17 cellular contexts compared by ENCODE assay signal in the genomic region with DNA sequence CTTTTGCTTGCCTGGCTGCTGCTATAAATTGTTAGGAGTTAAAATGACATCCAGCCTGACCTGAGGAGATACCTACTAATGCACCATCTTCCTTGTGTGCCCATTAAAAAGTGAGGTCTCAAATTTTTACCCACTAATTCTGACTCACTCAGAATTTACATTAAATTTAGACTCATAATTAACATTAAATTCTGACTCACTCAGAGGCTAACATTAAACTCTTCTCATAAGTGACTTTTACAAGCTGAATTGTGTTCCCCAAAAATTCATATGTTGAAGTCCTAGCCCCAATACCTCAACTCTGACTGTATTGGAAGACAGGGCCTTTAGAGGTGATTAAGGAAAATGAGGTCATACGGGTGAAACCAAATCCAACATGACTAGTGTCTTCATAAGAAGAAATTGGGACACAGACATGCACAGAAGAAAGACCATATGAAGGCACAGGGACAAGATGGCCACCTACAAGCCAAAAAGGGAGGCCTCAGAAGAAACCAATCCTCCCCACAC. TPM values are rescaled to one million over a fixed set of nuclear protein-coding genes. Genes with fewer than 3 reads are reported as not detected.
DNase-seq lines count a peak whose midpoint lies in the region; ATAC-seq and TF ChIP-seq lines count a peak whose summit lies in the region.
"Had no signal": no experiment of that assay in that cellular context is flagged by ENCODE, and none has a peak within 500 bp of the region (broad histone marks: within the 10 kb centered on the region; RNA-seq: fewer than 3 reads in every experiment).

No MANE protein-coding gene starts in this region.

- no peaks in the 10 kb centered on the region for H3K27me3 ChIP-seq in naive thymus-derived CD4-positive, alpha-beta T cell (ENCODE audit: control insufficient read depth in 2 of 2, insufficient read depth in 2 of 2, low read length in 2 of 2)
- no peaks in the 10 kb centered on the region for H3K27me3 ChIP-seq in lower lobe of right lung (ENCODE audit: low read depth)
- H3K27me3 ChIP-seq: adrenal gland, ovary, tibial nerve had no signal

- peak overlapping the region; percentile 42 for H3K27ac ChIP-seq in naive thymus-derived CD4-positive, alpha-beta T cell (ENCODE audit: low read depth, low read length)
- H3K27ac ChIP-seq in lower lobe of right lung: no peak overlapping the region
- H3K27ac ChIP-seq: A549, adrenal gland, ovary, tibial nerve had no signal

- intact Hi-C loops in activated CD4-positive, alpha-beta T cell treated with anti-CD3 and anti-CD28 coated beads, Interleukin-2, amount 10 ng/mL, durations not matched to agents 24 days and 14 days (cut with micrococcal nuclease): loop anchor here (1.0 kb wide), 1 partner anchor 11 kb away; no protein-coding TSS in a partner anchor
- intact Hi-C loops in activated CD8-positive, alpha-beta T cell treated with anti-CD3 and anti-CD28 coated beads for 36 hours (cut with micrococcal nuclease): no loop called here
- intact Hi-C loops in naive thymus-derived CD4-positive, alpha-beta T cell (cut with micrococcal nuclease): loop anchor here in 1 of 2 donors (1.0 to 5.0 kb wide), 2 partner anchors 11 to 36 kb away; no protein-coding TSS in a partner anchor
- intact Hi-C loops in lower lobe of right lung (cut with DNase I): no loop called here

- peaks cover 64% of the 10 kb centered on the region for H3K36me3 Mint-ChIP-seq in activated CD4-positive, alpha-beta T cell treated with anti-CD3 and anti-CD28 coated beads, Interleukin-2, amount 10 ng/mL, durations not matched to agents 24 days and 14 days (ENCODE audit: low read depth)
- peaks cover 57% of the 10 kb centered on the region for H3K36me3 Mint-ChIP-seq in activated CD8-positive, alpha-beta T cell treated with anti-CD3 and anti-CD28 coated beads for 36 hours (ENCODE audit: low read depth)
- H3K36me3 Mint-ChIP-seq in naive thymus-derived CD4-positive, alpha-beta T cell: peaks cover 17 to 54% (median 51%) of the 10 kb centered on the region in 5 donors
- peaks cover 39% of the 10 kb centered on the region for H3K36me3 Mint-ChIP-seq in WTC11

- CTCF ChIA-PET in activated CD8-positive, alpha-beta T cell treated with anti-CD3 and anti-CD28 coated beads for 36 hours (lab: Charles Lee): interaction anchor here (1.6 to 2.4 kb wide), 2 partner anchors 10 to 15 kb away, joined by 5 to 12 read pairs; no protein-coding TSS in a partner anchor
- CTCF ChIA-PET in naive thymus-derived CD4-positive, alpha-beta T cell (lab: Charles Lee): interaction anchor here (1.1 to 1.4 kb wide), 2 partner anchors 12 to 135 kb away, joined by 3 read pairs; a partner anchor contains a TSS
- CTCF ChIA-PET in WTC11 (lab: Charles Lee): no interaction called here

- TF ChIP-seq CTCF in activated CD8-positive, alpha-beta T cell treated with anti-CD3 and anti-CD28 coated beads for 36 hours (IDR thresholded peaks at IDR 0.05): no peak
- TF ChIP-seq CTCF in WTC11 (IDR thresholded peaks at IDR 0.05) (no peak), lower lobe of right lung (IDR thresholded peaks at IDR 0.05) (no peak), omental fat pad (IDR thresholded peaks at IDR 0.05) (no peak)

- H3K4me3 Mint-ChIP-seq in activated CD4-positive, alpha-beta T cell treated with anti-CD3 and anti-CD28 coated beads, Interleukin-2, amount 10 ng/mL, durations not matched to agents 24 days and 14 days: no peak overlapping the region
- no peak overlapping the region for H3K4me3 Mint-ChIP-seq in activated CD8-positive, alpha-beta T cell treated with anti-CD3 and anti-CD28 coated beads for 36 hours
- H3K4me3 Mint-ChIP-seq in naive thymus-derived CD4-positive, alpha-beta T cell: peak overlapping the region in 9 of 10 donors; percentile 40 to 79 (median 70)
- no peak overlapping the region for H3K4me3 Mint-ChIP-seq in WTC11
- H3K4me3 Mint-ChIP-seq: endodermal cell had no signal

- H3K9me3 Mint-ChIP-seq in activated CD4-positive, alpha-beta T cell treated with anti-CD3 and anti-CD28 coated beads, Interleukin-2, amount 10 ng/mL, durations not matched to agents 24 days and 14 days: peaks cover 6% of the 10 kb centered on the region
- H3K9me3 Mint-ChIP-seq in activated CD8-positive, alpha-beta T cell treated with anti-CD3 and anti-CD28 coated beads for 36 hours: no peaks in the 10 kb centered on the region
- H3K9me3 Mint-ChIP-seq in naive thymus-derived CD4-positive, alpha-beta T cell: peaks cover 0 to 7% (median 0%) of the 10 kb centered on the region in 11 donors
- H3K9me3 Mint-ChIP-seq in WTC11: no peaks in the 10 kb centered on the region
- H3K9me3 Mint-ChIP-seq: endodermal cell had no signal

- no peak overlapping the region for H3K4me3 ChIP-seq in naive thymus-derived CD4-positive, alpha-beta T cell (ENCODE audit: low read length)
- no peak overlapping the region for H3K4me3 ChIP-seq in lower lobe of right lung
- H3K4me3 ChIP-seq: A549, adrenal gland, ovary, tibial nerve had no signal

- no peaks in the 10 kb centered on the region for H3K9me3 ChIP-seq in naive thymus-derived CD4-positive, alpha-beta T cell (ENCODE audit: control insufficient read depth in 2 of 3, low read length in 3 of 3)
- H3K9me3 ChIP-seq in lower lobe of right lung: no peaks in the 10 kb centered on the region
- H3K9me3 ChIP-seq: A549, adrenal gland, ovary, tibial nerve had no signal

- peaks cover 31% of the 10 kb centered on the region for H3K4me1 Mint-ChIP-seq in activated CD4-positive, alpha-beta T cell treated with anti-CD3 and anti-CD28 coated beads, Interleukin-2, amount 10 ng/mL, durations not matched to agents 24 days and 14 days
- H3K4me1 Mint-ChIP-seq in activated CD8-positive, alpha-beta T cell treated with anti-CD3 and anti-CD28 coated beads for 36 hours (ENCODE audit: low read depth): peaks cover 28% of the 10 kb centered on the region
- H3K4me1 Mint-ChIP-seq in naive thymus-derived CD4-positive, alpha-beta T cell: peaks cover 17 to 68% (median 40%) of the 10 kb centered on the region in 7 donors
- H3K4me1 Mint-ChIP-seq in WTC11: no peaks in the 10 kb centered on the region
- H3K4me1 Mint-ChIP-seq: endodermal cell had no signal

- no peaks in the 10 kb centered on the region for H3K27me3 Mint-ChIP-seq in activated CD4-positive, alpha-beta T cell treated with anti-CD3 and anti-CD28 coated beads, Interleukin-2, amount 10 ng/mL, durations not matched to agents 24 days and 14 days
- no peaks in the 10 kb centered on the region for H3K27me3 Mint-ChIP-seq in activated CD8-positive, alpha-beta T cell treated with anti-CD3 and anti-CD28 coated beads for 36 hours
- no peaks in the 10 kb centered on the region for H3K27me3 Mint-ChIP-seq in naive thymus-derived CD4-positive, alpha-beta T cell
- H3K27me3 Mint-ChIP-seq in WTC11 (ENCODE audit: low read depth): no peaks in the 10 kb centered on the region

- ATAC-seq in GM21528 (IDR thresholded peaks at IDR 0.05; ENCODE audit: low FRiP score, unreplicated experiment): peak; percentile 18
- peak; percentile 51 for ATAC-seq in activated CD8-positive, alpha-beta T cell treated with anti-CD3 and anti-CD28 coated beads for 36 hours
- ATAC-seq in naive thymus-derived CD4-positive, alpha-beta T cell: no peak
- no peak for ATAC-seq in WTC11
- no peak for ATAC-seq in lower lobe of right lung
- ATAC-seq in omental fat pad (ENCODE audit: low FRiP score): no peak
- ATAC-seq: A549 had no signal

- H3K4me1 ChIP-seq in naive thymus-derived CD4-positive, alpha-beta T cell (ENCODE audit: control insufficient read depth in 2 of 2, insufficient read depth in 2 of 2, low read length in 2 of 2): peaks cover 17 to 23% of the 10 kb centered on the region in 2 donors
- no peaks in the 10 kb centered on the region for H3K4me1 ChIP-seq in lower lobe of right lung
- H3K4me1 ChIP-seq: A549, adrenal gland, tibial nerve had no signal

- POLR2A ChIA-PET in activated CD8-positive, alpha-beta T cell treated with anti-CD3 and anti-CD28 coated beads for 36 hours (lab: Charles Lee): interaction anchor here (1.7 to 2.2 kb wide), 2 partner anchors 8 to 11 kb away, joined by 6 to 7 read pairs; no protein-coding TSS in a partner anchor
- POLR2A ChIA-PET in naive thymus-derived CD4-positive, alpha-beta T cell (lab: Charles Lee): interaction anchor here (1.1 to 1.8 kb wide), 5 partner anchors 8 to 132 kb away, joined by 3 to 5 read pairs (median 4); a partner anchor contains a TSS
- POLR2A ChIA-PET in WTC11 (lab: Charles Lee): no interaction called here

- peaks cover 9 to 58% (median 14%) of the 10 kb centered on the region in 3 experiments for H3K36me3 ChIP-seq in naive thymus-derived CD4-positive, alpha-beta T cell (ENCODE audit: control insufficient read depth in 2 of 3, insufficient read depth in 3 of 3, low read length in 3 of 3)
- peaks cover 84% of the 10 kb centered on the region for H3K36me3 ChIP-seq in lower lobe of right lung
- H3K36me3 ChIP-seq: ovary had no signal

- peak overlapping the region; percentile 72 for H3K27ac Mint-ChIP-seq in activated CD4-positive, alpha-beta T cell treated with anti-CD3 and anti-CD28 coated beads, Interleukin-2, amount 10 ng/mL, durations not matched to agents 24 days and 14 days
- peak overlapping the region; percentile 78 for H3K27ac Mint-ChIP-seq in activated CD8-positive, alpha-beta T cell treated with anti-CD3 and anti-CD28 coated beads for 36 hours
- peak overlapping the region in 8 of 9 donors; percentile 64 to 90 (median 87) for H3K27ac Mint-ChIP-seq in naive thymus-derived CD4-positive, alpha-beta T cell
- H3K27ac Mint-ChIP-seq in WTC11: no peak overlapping the region
- H3K27ac Mint-ChIP-seq: endodermal cell had no signal

- peak; percentile 50 for DNase-seq in activated CD4-positive, alpha-beta T cell treated with anti-CD3 and anti-CD28 coated beads, Interleukin-2, amount 10 ng/mL, durations not matched to agents 24 days and 14 days
- no peak for DNase-seq in activated CD4-positive, alpha-beta T cell treated with anti-CD3 and anti-CD28 coated beads for 4 hours
- no peak for DNase-seq in activated CD8-positive, alpha-beta T cell treated with anti-CD3 and anti-CD28 coated beads for 36 hours
- DNase-seq in naive thymus-derived CD4-positive, alpha-beta T cell: no peak
- DNase-seq in WTC11 (ENCODE audit: low spot score) (no peak), lower lobe of right lung (no peak), omental fat pad (ENCODE audit: low spot score) (no peak)
- DNase-seq: adrenal gland; endodermal cell; KBM-7; NCI-H146; ovary; SIG-M5; stimulated activated CD4-positive, alpha-beta T cell treated with anti-CD3 and anti-CD28 coated beads, Interleukin-4, amount 100 ng/mL, for 24 hours had no signal

RNA-seq across cellular contexts. Expression of a gene that starts 11.8 kb away (rescaled TPM):
- total RNA-seq in activated CD4-positive, alpha-beta T cell treated with anti-CD3 and anti-CD28 coated beads, Interleukin-2, amount 10 ng/mL, durations not matched to agents 24 days and 14 days: 19.3 and 23.6 TPM in 2 replicates
- 10 to 100 TPM; 19.1 to 28.3 TPM for total RNA-seq in activated CD8-positive, alpha-beta T cell treated with anti-CD3 and anti-CD28 coated beads for 36 hours
- total RNA-seq in naive thymus-derived CD4-positive, alpha-beta T cell: 10 to 100 TPM in 4 of 5 experiments, 1 to 10 TPM in 1; 9.3 to 29.9 (median 23.6) TPM
- 10 to 100 TPM; 63.1 to 85.8 TPM for polyA plus RNA-seq in naive thymus-derived CD4-positive, alpha-beta T cell
- total RNA-seq in WTC11 (2021) (23.7 to 26.0 TPM (median 24.5 TPM) in 3 replicates), lower lobe of right lung (22.5 TPM), omental fat pad (10 to 100 TPM in 3 of 4 donors, 1 to 10 TPM in 1; 9.4 to 24.8 (median 15.7) TPM)

RNA-seq across cellular contexts. Expression of a gene that starts 38.4 kb away (rescaled TPM):
- 9.0 and 11.4 TPM in 2 replicates for total RNA-seq in activated CD4-positive, alpha-beta T cell treated with anti-CD3 and anti-CD28 coated beads, Interleukin-2, amount 10 ng/mL, durations not matched to agents 24 days and 14 days
- total RNA-seq in activated CD8-positive, alpha-beta T cell treated with anti-CD3 and anti-CD28 coated beads for 36 hours: 10 to 100 TPM; 32.0 to 35.6 TPM
- 10 to 100 TPM; 11.5 to 15.4 (median 14.5) TPM for total RNA-seq in naive thymus-derived CD4-positive, alpha-beta T cell
- polyA plus RNA-seq in naive thymus-derived CD4-positive, alpha-beta T cell: 10 to 100 TPM; 47.8 to 48.4 TPM
- total RNA-seq in WTC11 (2021) (47.3 to 53.9 TPM (median 53.0 TPM) in 3 replicates), lower lobe of right lung (32.0 TPM), omental fat pad (10 to 100 TPM; 20.4 to 72.7 (median 22.6) TPM)

Comparison
In these comparisons a context has a peak if more than half of its experiments do, and no peak if none do; other contexts are left out.
1. H3K4me3 Mint-ChIP-seq: peak in naive thymus-derived CD4-positive, alpha-beta T cell (9 of 10); none in activated CD4-positive, alpha-beta T cell treated with anti-CD3 and anti-CD28 coated beads, Interleukin-2, amount 10 ng/mL, durations not matched to agents 24 days and 14 days (single experiment), activated CD8-positive, alpha-beta T cell treated with anti-CD3 and anti-CD28 coated beads for 36 hours (single experiment) and WTC11 (single experiment).
2. ATAC-seq: peak in GM21528 (single experiment) and activated CD8-positive, alpha-beta T cell treated with anti-CD3 and anti-CD28 coated beads for 36 hours (single experiment); none in naive thymus-derived CD4-positive, alpha-beta T cell (single experiment), WTC11 (single experiment), lower lobe of right lung (0 of 2) and omental fat pad (single experiment).